8 cellular contexts compared by ENCODE assay signal in genomic region chr19:1725100-1726064, GRCh38. TPM values are rescaled to one million over a fixed set of nuclear protein-coding genes. Genes with fewer than 3 reads are reported as not detected.
A peak's percentile ranks its signal among the peaks of the same experiment; 100 is the strongest.
DNase-seq lines count a peak whose midpoint lies in the region; ATAC-seq and TF ChIP-seq lines count a peak whose summit lies in the region.

No MANE protein-coding gene starts in this region.

- peaks cover 17% of the 10 kb centered on the region for H3F3A ChIP-seq in neural progenitor cell (ENCODE audit: low read depth)

- H3K27me3 ChIP-seq in neural progenitor cell (peaks cover 80% of the 10 kb centered on the region), upper lobe of right lung (peaks cover 77% of the 10 kb centered on the region)

- DNase-seq in DMS79 (lab: John Stamatoyannopoulos, UW), result peak; percentile 16
- DNase-seq in NCI-H1092 treated with DMSO at 0.1 percent for 48 hours (lab: John Stamatoyannopoulos, UW), result peak; percentile 40
- peak; percentile 31 for DNase-seq in activated T-cell treated with anti-CD3 and anti-CD28 coated beads, Interleukin-2, amount 50 U/mL, for 1 hour
- DNase-seq in fibroblast of villous mesenchyme (ENCODE audit: low read depth), result peak; percentile 49
- peak; percentile 94 for DNase-seq in neural progenitor cell (ENCODE audit: low spot score)
- no peak for DNase-seq in upper lobe of right lung

- peak; percentile 54 for ATAC-seq in upper lobe of right lung
- no peak for ATAC-seq in GM19395 (IDR thresholded peaks at IDR 0.05; ENCODE audit: unreplicated experiment)
- no peak for ATAC-seq in GM19023 (IDR thresholded peaks at IDR 0.05; ENCODE audit: unreplicated experiment)

- H3K4me2 ChIP-seq in neural progenitor cell, result peak overlapping the region; percentile 78

- H3K4me1 ChIP-seq in neural progenitor cell (peaks cover 4% of the 10 kb centered on the region), upper lobe of right lung (no peaks in the 10 kb centered on the region)

- no peaks in the 10 kb centered on the region for H4K20me1 ChIP-seq in neural progenitor cell (ENCODE audit: low read depth)

- peak overlapping the region; percentile 93 for H2AFZ ChIP-seq in neural progenitor cell (replicated peaks)

- H3K4me3 ChIP-seq in fibroblast of villous mesenchyme (ENCODE audit: low read depth, low read length), result peak overlapping the region; percentile 65
- H3K4me3 ChIP-seq in neural progenitor cell, result peak overlapping the region; percentile 51
- H3K4me3 ChIP-seq in upper lobe of right lung, result peak overlapping the region; percentile 36

- no peaks in the 10 kb centered on the region for H3K36me3 ChIP-seq in neural progenitor cell
- H3K36me3 ChIP-seq in upper lobe of right lung, result no peaks in the 10 kb centered on the region

- peak overlapping the region; percentile 84 for H3K4me3 Mint-ChIP-seq in neural progenitor cell

- H3K79me2 ChIP-seq in neural progenitor cell (ENCODE audit: low read depth), result no peaks in the 10 kb centered on the region

- no peaks in the 10 kb centered on the region for H3K9me3 Mint-ChIP-seq in neural progenitor cell

- no peak overlapping the region for H3K27ac Mint-ChIP-seq in neural progenitor cell

- H3K36me3 Mint-ChIP-seq in neural progenitor cell, result no peaks in the 10 kb centered on the region

- no peak overlapping the region for H3K9ac ChIP-seq in neural progenitor cell

- peaks cover 19% of the 10 kb centered on the region for H3K27me3 Mint-ChIP-seq in neural progenitor cell (ENCODE audit: insufficient read depth, low read depth)

- peaks cover 8% of the 10 kb centered on the region for H3K4me1 Mint-ChIP-seq in neural progenitor cell

- H3K27ac ChIP-seq in neural progenitor cell (no peak overlapping the region), upper lobe of right lung (no peak overlapping the region)

- no peak for TF ChIP-seq CTCF in fibroblast of villous mesenchyme (IDR thresholded peaks at IDR 0.05; ENCODE audit: insufficient read depth, low read depth, low read length)
- TF ChIP-seq CTCF in neural progenitor cell (IDR thresholded peaks at IDR 0.05), result no peak
- TF ChIP-seq CTCF in upper lobe of right lung (IDR thresholded peaks at IDR 0.05), result no peak

- H3K9me3 ChIP-seq in neural progenitor cell (ENCODE audit: low read depth) (no peaks in the 10 kb centered on the region), upper lobe of right lung (no peaks in the 10 kb centered on the region)

- intact Hi-C loops in upper lobe of right lung (cut with DNase I), result no loop called here

RNA-seq across cellular contexts. Expression of gene ONECUT3, which starts 27.9 kb away (rescaled TPM):
- not detected in 2 replicates for total RNA-seq in fibroblast of villous mesenchyme
- total RNA-seq in neural progenitor cell (ENCODE audit: low replicate concordance), result 0.09 TPM in 1 of 2 replicates, not detected in the other
- not detected for total RNA-seq in upper lobe of right lung
